12 cellular contexts compared by ENCODE assay signal in genomic region chr4:108345862-108346530, GRCh38.
DNase-seq lines count a peak whose midpoint lies in the region; ATAC-seq and TF ChIP-seq lines count a peak whose summit lies in the region.
"Had no signal": no experiment of that assay in that cellular context is flagged by ENCODE, and none has a peak within 500 bp of the region (broad histone marks: within the 10 kb centered on the region; RNA-seq: fewer than 3 reads in every experiment).

No MANE protein-coding gene starts in this region.

- H3K27me3 ChIP-seq in BJ (ENCODE audit: control insufficient read depth, insufficient read depth, low read length): peaks cover under 1% of the 10 kb centered on the region; the same call in 1 of the 2 replicates
- H3K27me3 ChIP-seq: Peyer's patch had no signal

- DNase-seq in BJ (ENCODE audit: low read depth) (peak; percentile 6), kidney glomerular epithelial cell (lab: John Stamatoyannopoulos, UW) (peak; percentile 38), NCI-H524 treated with DMSO at 0.1 percent for 48 hours (lab: John Stamatoyannopoulos, UW) (no peak)
- DNase-seq in Jurkat, Clone E6-1 (ENCODE audit: low read depth, low spot score): peak; percentile 65
- no peak for DNase-seq in activated T-helper 1 cell treated with anti-CD3 and anti-CD28 coated beads, Interleukin-12 subunit alpha, Interleukin-12 subunit beta, Interleukin-2, Interleukin-4 antibody, amounts not matched to agents 30 ng/mL and 10 ng/mL and 1 ng/mL, durations not matched to agents 14 hours and 24 hours and 36 hours (ENCODE audit: low spot score)
- DNase-seq: AML-193; NCI-H226; Peyer's patch; stimulated activated CD4-positive, alpha-beta T cell treated with anti-CD3 and anti-CD28 coated beads, Interleukin-4, amount 100 ng/mL, for 1 hour had no signal

- POLR2A ChIA-PET in BJ (lab: Charles Lee): no interaction called here

- no peaks in the 10 kb centered on the region for H3K27me3 Mint-ChIP-seq in activated T-helper 1 cell treated with anti-CD3 and anti-CD28 coated beads, Interleukin-12 subunit alpha, Interleukin-12 subunit beta, Interleukin-2, Interleukin-4 antibody, amounts not matched to agents 30 ng/mL and 10 ng/mL and 1 ng/mL, durations not matched to agents 14 hours and 24 hours and 36 hours (ENCODE audit: insufficient read depth)

- no peak overlapping the region for H3K4me3 ChIP-seq in BJ (ENCODE audit: low read depth, low read length)
- no peak overlapping the region for H3K4me3 ChIP-seq in Jurkat, Clone E6-1 (ENCODE audit: low read length)
- H3K4me3 ChIP-seq: Peyer's patch had no signal

- peaks cover 4% of the 10 kb centered on the region for H3K9me3 Mint-ChIP-seq in activated T-helper 1 cell treated with anti-CD3 and anti-CD28 coated beads, Interleukin-12 subunit alpha, Interleukin-12 subunit beta, Interleukin-2, Interleukin-4 antibody, amounts not matched to agents 30 ng/mL and 10 ng/mL and 1 ng/mL, durations not matched to agents 14 hours and 24 hours and 36 hours

- H3K4me3 Mint-ChIP-seq in activated T-helper 1 cell treated with anti-CD3 and anti-CD28 coated beads, Interleukin-12 subunit alpha, Interleukin-12 subunit beta, Interleukin-2, Interleukin-4 antibody, amounts not matched to agents 30 ng/mL and 10 ng/mL and 1 ng/mL, durations not matched to agents 14 hours and 24 hours and 36 hours: peak overlapping the region; percentile 28

- no peak for ATAC-seq in GM19463 (IDR thresholded peaks at IDR 0.05; ENCODE audit: unreplicated experiment)
- ATAC-seq in GM21723 (IDR thresholded peaks at IDR 0.05; ENCODE audit: unreplicated experiment): no peak
- no peak for ATAC-seq in GM19324 (IDR thresholded peaks at IDR 0.05; ENCODE audit: low FRiP score, unreplicated experiment)

- H3K36me3 ChIP-seq in BJ (ENCODE audit: control insufficient read depth, insufficient read depth, low read length): no peaks in the 10 kb centered on the region
- H3K36me3 ChIP-seq: Peyer's patch had no signal

- intact Hi-C loops in activated T-helper 1 cell treated with anti-CD3 and anti-CD28 coated beads, Interleukin-12 subunit alpha, Interleukin-12 subunit beta, Interleukin-2, Interleukin-4 antibody, amounts not matched to agents 30 ng/mL and 10 ng/mL and 1 ng/mL, durations not matched to agents 14 hours and 24 hours and 36 hours (cut with micrococcal nuclease): loop anchor here (1.0 to 10.0 kb wide), 3 partner anchors 9 to 229 kb away; no protein-coding TSS in a partner anchor

- H3K36me3 Mint-ChIP-seq in activated T-helper 1 cell treated with anti-CD3 and anti-CD28 coated beads, Interleukin-12 subunit alpha, Interleukin-12 subunit beta, Interleukin-2, Interleukin-4 antibody, amounts not matched to agents 30 ng/mL and 10 ng/mL and 1 ng/mL, durations not matched to agents 14 hours and 24 hours and 36 hours (ENCODE audit: low read depth): peaks cover 9% of the 10 kb centered on the region

- no peak overlapping the region for H3K27ac Mint-ChIP-seq in activated T-helper 1 cell treated with anti-CD3 and anti-CD28 coated beads, Interleukin-12 subunit alpha, Interleukin-12 subunit beta, Interleukin-2, Interleukin-4 antibody, amounts not matched to agents 30 ng/mL and 10 ng/mL and 1 ng/mL, durations not matched to agents 14 hours and 24 hours and 36 hours

- no peak for TF ChIP-seq CTCF in BJ (IDR thresholded peaks at IDR 0.05; ENCODE audit: insufficient read depth, low read depth, low read length)

- H3K4me1 Mint-ChIP-seq in activated T-helper 1 cell treated with anti-CD3 and anti-CD28 coated beads, Interleukin-12 subunit alpha, Interleukin-12 subunit beta, Interleukin-2, Interleukin-4 antibody, amounts not matched to agents 30 ng/mL and 10 ng/mL and 1 ng/mL, durations not matched to agents 14 hours and 24 hours and 36 hours (ENCODE audit: low read depth): peaks cover 45% of the 10 kb centered on the region

- CTCF ChIA-PET in BJ (lab: Yijun Ruan, JAX): interaction anchor here (1.1 to 1.3 kb wide), 2 partner anchors 10 to 15 kb away, joined by 3 read pairs; no protein-coding TSS in a partner anchor

Comparison
In these comparisons a context has a peak if more than half of its experiments do, and no peak if none do; other contexts are left out.
1. DNase-seq: peak in BJ (single experiment), Jurkat, Clone E6-1 (single experiment) and kidney glomerular epithelial cell (single experiment); none in activated T-helper 1 cell treated with anti-CD3 and anti-CD28 coated beads, Interleukin-12 subunit alpha, Interleukin-12 subunit beta, Interleukin-2, Interleukin-4 antibody, amounts not matched to agents 30 ng/mL and 10 ng/mL and 1 ng/mL, durations not matched to agents 14 hours and 24 hours and 36 hours (single experiment) and NCI-H524 treated with DMSO at 0.1 percent for 48 hours (single experiment).